15 cellular contexts compared by ENCODE assay signal in genomic region chr16:67441907-67442306, GRCh38. TPM values are rescaled to one million over a fixed set of nuclear protein-coding genes. Genes with fewer than 3 reads are reported as not detected.
DNase-seq lines count a peak whose midpoint lies in the region; ATAC-seq and TF ChIP-seq lines count a peak whose summit lies in the region.
"Had no signal": no experiment of that assay in that cellular context is flagged by ENCODE, and none has a peak within 500 bp of the region (broad histone marks: within the 10 kb centered on the region; RNA-seq: fewer than 3 reads in every experiment).

No MANE protein-coding gene starts in this region.

- no peak overlapping the region for H2BK5ac ChIP-seq in neuronal stem cell (ENCODE audit: low read length)

- H3K4me3 ChIP-seq in right atrium auricular region = no peak overlapping the region
- no peak overlapping the region for H3K4me3 ChIP-seq in heart left ventricle
- H3K4me3 ChIP-seq in neuronal stem cell (ENCODE audit: low read length in 2 of 2) = no peak overlapping the region
- H3K4me3 ChIP-seq in effector memory CD4-positive, alpha-beta T cell (ENCODE audit: insufficient read depth, low read depth, low read length, poor library complexity, severe bottlenecking) = no peak overlapping the region

- H3K4me2 ChIP-seq in neuronal stem cell (ENCODE audit: insufficient read depth, low read length, poor library complexity, severe bottlenecking) = no peak overlapping the region

- H2BK15ac ChIP-seq in neuronal stem cell (ENCODE audit: low read length) = no peak overlapping the region

- no peak for TF ChIP-seq POLR2A in heart left ventricle (IDR thresholded peaks at IDR 0.05)

- peaks cover 0 to 61% of the 10 kb centered on the region in 2 donors for H3K4me1 ChIP-seq in right atrium auricular region
- peaks cover 11 to 64% (median 53%) of the 10 kb centered on the region in 12 donors for H3K4me1 ChIP-seq in heart left ventricle
- H3K4me1 ChIP-seq in neuronal stem cell (ENCODE audit: control insufficient read depth in 2 of 2, insufficient read depth in 1 of 2, low read depth in 1 of 2, low read length in 2 of 2) = peaks cover 0 to 13% of the 10 kb centered on the region in 2 donors
- H3K4me1 ChIP-seq in effector memory CD4-positive, alpha-beta T cell (ENCODE audit: control insufficient read depth, insufficient read depth, low read length, poor library complexity, severe bottlenecking) = no peaks in the 10 kb centered on the region

- peak overlapping the region; percentile 68 for H3K18ac ChIP-seq in neuronal stem cell (ENCODE audit: low read length)

- H3K27me3 ChIP-seq in right atrium auricular region (no peaks in the 10 kb centered on the region), heart left ventricle (no peaks in the 10 kb centered on the region), neuronal stem cell (ENCODE audit: control insufficient read depth in 3 of 3, insufficient read depth in 3 of 3, low read depth in 1 of 3, low read length in 3 of 3) (no peaks in the 10 kb centered on the region)
- no peaks in the 10 kb centered on the region for H3K27me3 ChIP-seq in effector memory CD4-positive, alpha-beta T cell (replicated peaks; ENCODE audit: control insufficient read depth, insufficient read depth, low read length, poor library complexity, severe bottlenecking)

- no peak overlapping the region for H2AFZ ChIP-seq in neuronal stem cell (ENCODE audit: low read length)

- peaks cover 14% of the 10 kb centered on the region for H3K36me3 ChIP-seq in right atrium auricular region
- peaks cover 0 to 87% (median 28%) of the 10 kb centered on the region in 9 donors for H3K36me3 ChIP-seq in heart left ventricle
- peaks cover 8 to 40% of the 10 kb centered on the region in 2 donors for H3K36me3 ChIP-seq in neuronal stem cell (replicated peaks in 1 of 2; ENCODE audit: control insufficient read depth in 2 of 2, insufficient read depth in 2 of 2, low read length in 2 of 2)
- H3K36me3 ChIP-seq in effector memory CD4-positive, alpha-beta T cell (ENCODE audit: control insufficient read depth, insufficient read depth, low read length) = peaks cover 56% of the 10 kb centered on the region

- ATAC-seq in Right ventricle myocardium superior (ENCODE audit: poor library complexity) = peak; percentile 48
- ATAC-seq in heart left ventricle = peak in 3 of 4 donors; percentile 19 to 50 (median 40)
- ATAC-seq in GM19397 (IDR thresholded peaks at IDR 0.05; ENCODE audit: unreplicated experiment) = no peak
- ATAC-seq: activated CD8-positive, alpha-beta T cell treated with anti-CD3 and anti-CD28 coated beads, Interleukin-2, amount 10 ng/mL, durations not matched to agents 7 days and 5 days had no signal

- WGBS in heart left ventricle, 4 donors = 41 to 55% (median 49%) methylated on average over 5 of the region's 5 CpGs
- WGBS in neuronal stem cell (ENCODE audit: extremely low coverage in 2 of 2, insufficient read length in 2 of 2, insufficient replicate concordance in 1 of 2), 2 donors = no CpG with 5 or more reads among the region's 5 CpGs

- H3K9ac ChIP-seq in neuronal stem cell (ENCODE audit: low read depth, low read length, poor library complexity) = peak overlapping the region; percentile 71

- DNase-seq in Right ventricle myocardium superior (peak; percentile 71), right atrium auricular region (ENCODE audit: low spot score) (no peak), heart left ventricle (peak in 1 of 5 donors; percentile 77), neuronal stem cell (ENCODE audit: low spot score) (no peak), T-helper 9 cell (no peak), SHP77 (lab: John Stamatoyannopoulos, UW) (no peak)
- no peak for DNase-seq in effector memory CD4-positive, alpha-beta T cell
- DNase-seq: activated CD8-positive, alpha-beta T cell treated with anti-CD3 and anti-CD28 coated beads, Interleukin-2, amount 10 ng/mL, durations not matched to agents 7 days and 5 days; activated effector memory CD4-positive, alpha-beta T cell treated with anti-CD3 and anti-CD28 coated beads, Interleukin-2, amount 50 U/mL, for 16 hours; trophoblast cell had no signal

- no peak overlapping the region for H4K91ac ChIP-seq in neuronal stem cell (ENCODE audit: low read depth, low read length, poor library complexity)

- H3K4ac ChIP-seq in neuronal stem cell (ENCODE audit: low read length) = no peak overlapping the region

- H3K9me3 ChIP-seq in right atrium auricular region = no peaks in the 10 kb centered on the region
- H3K9me3 ChIP-seq in heart left ventricle = no peaks in the 10 kb centered on the region
- no peaks in the 10 kb centered on the region for H3K9me3 ChIP-seq in neuronal stem cell (replicated peaks in 1 of 2; ENCODE audit: control insufficient read depth in 2 of 2, insufficient read depth in 1 of 2, low read depth in 1 of 2, low read length in 2 of 2)
- no peaks in the 10 kb centered on the region for H3K9me3 ChIP-seq in effector memory CD4-positive, alpha-beta T cell (ENCODE audit: control insufficient read depth, low read length)

- H3K27ac ChIP-seq in right atrium auricular region (no peak overlapping the region), heart left ventricle (peak overlapping the region in 7 of 12 donors; percentile 21 to 73 (median 55)), neuronal stem cell (replicated peaks; ENCODE audit: low read length) (peak overlapping the region; percentile 45)
- H3K27ac ChIP-seq in effector memory CD4-positive, alpha-beta T cell (ENCODE audit: insufficient read depth, low read length, poor library complexity, severe bottlenecking) = no peak overlapping the region

- H3K23ac ChIP-seq in neuronal stem cell (ENCODE audit: low read depth, low read length, poor library complexity) = no peak overlapping the region

- no peak overlapping the region for H2BK120ac ChIP-seq in neuronal stem cell (ENCODE audit: low read depth, low read length)

- no peak overlapping the region for H2AK5ac ChIP-seq in neuronal stem cell (ENCODE audit: low read depth, low read length)

- intact Hi-C loops in Right ventricle myocardium superior (cut with DNase I) = no loop called here
- intact Hi-C loops in heart left ventricle (cut with DNase I) = no loop called here

- TF ChIP-seq CTCF in right atrium auricular region (IDR thresholded peaks at IDR 0.05) (no peak), heart left ventricle (IDR thresholded peaks at IDR 0.05) (no peak)

- peak overlapping the region; percentile 82 for H2BK12ac ChIP-seq in neuronal stem cell (ENCODE audit: low read length)

- H3K79me1 ChIP-seq in neuronal stem cell (ENCODE audit: low read depth, low read length) = peaks cover 1% of the 10 kb centered on the region

- H4K8ac ChIP-seq in neuronal stem cell (ENCODE audit: low read depth, low read length) = no peak overlapping the region

- no peak overlapping the region for H3K14ac ChIP-seq in neuronal stem cell (ENCODE audit: low read length)

RNA-seq across cellular contexts. Expression of gene HSD11B2, which starts 11.0 kb away (rescaled TPM):
- total RNA-seq in Right ventricle myocardium superior (0.89 TPM), right atrium auricular region (not detected), heart left ventricle (under 1 TPM in 8 of 9 donors, not detected in 1; 0.32 to 1.00 (median 0.59) TPM)
- polyA plus RNA-seq in heart left ventricle = under 1 TPM; 0.15 to 0.26 TPM
- polyA plus RNA-seq in neuronal stem cell (2013, experiment 1 of 2) = 1.1 TPM
- polyA plus RNA-seq in neuronal stem cell (2013, experiment 2 of 2) = 0.78 TPM
- total RNA-seq: activated CD8-positive, alpha-beta T cell treated with anti-CD3 and anti-CD28 coated beads, Interleukin-2, amount 10 ng/mL, durations not matched to agents 7 days and 5 days; endothelial cell of umbilical vein; glomerular endothelial cell had no signal

RNA-seq across cellular contexts. Expression of gene ZDHHC1, which starts 25.6 kb away (rescaled TPM):
- 3.4 TPM for total RNA-seq in Right ventricle myocardium superior
- total RNA-seq in right atrium auricular region = 10 to 100 TPM in 1 of 2 donors, 1 to 10 TPM in 1; 8.9 to 11.8 TPM
- total RNA-seq in heart left ventricle = 10 to 100 TPM in 1 of 9 donors, 1 to 10 TPM in 8; 3.5 to 11.6 (median 5.4) TPM
- polyA plus RNA-seq in heart left ventricle = 1 to 10 TPM; 2.7 to 5.1 TPM
- polyA plus RNA-seq in neuronal stem cell (2013, experiment 1 of 2) = 4.1 TPM
- 4.7 TPM for polyA plus RNA-seq in neuronal stem cell (2013, experiment 2 of 2)

RNA-seq across cellular contexts. Expression of gene ATP6V0D1, which starts 39.0 kb away (rescaled TPM):
- total RNA-seq in Right ventricle myocardium superior (59.9 TPM), right atrium auricular region (10 to 100 TPM; 79.7 to 95.7 TPM), heart left ventricle (100 to 1,000 TPM in 3 of 9 donors, 10 to 100 TPM in 6; 52.7 to 141 (median 68.5) TPM)
- polyA plus RNA-seq in heart left ventricle = 100 to 1,000 TPM in 1 of 2 donors, 10 to 100 TPM in 1; 18.6 to 104 TPM
- 20.8 TPM for polyA plus RNA-seq in neuronal stem cell (2013, experiment 1 of 2)
- polyA plus RNA-seq in neuronal stem cell (2013, experiment 2 of 2) = 20.9 TPM

RNA-seq across cellular contexts. Expression of gene AGRP, which starts 41.4 kb away (rescaled TPM):
- not detected for total RNA-seq in Right ventricle myocardium superior
- not detected for total RNA-seq in right atrium auricular region
- total RNA-seq in heart left ventricle = not detected
- not detected for polyA plus RNA-seq in heart left ventricle
- not detected for polyA plus RNA-seq in neuronal stem cell (2013, experiment 1 of 2)
- polyA plus RNA-seq in neuronal stem cell (2013, experiment 2 of 2) = not detected
- total RNA-seq: activated CD8-positive, alpha-beta T cell treated with anti-CD3 and anti-CD28 coated beads, Interleukin-2, amount 10 ng/mL, durations not matched to agents 7 days and 5 days; bronchial epithelial cell; endothelial cell of umbilical vein; glomerular endothelial cell; kidney epithelial cell had no signal
- polyA plus RNA-seq: endothelial cell of umbilical vein had no signal

RNA-seq across cellular contexts. Expression of gene TPPP3, which starts 48.6 kb away (rescaled TPM):
- total RNA-seq in Right ventricle myocardium superior (8.9 TPM), right atrium auricular region (10 to 100 TPM; 24.1 to 56.4 TPM), heart left ventricle (10 to 100 TPM in 5 of 9 donors, 1 to 10 TPM in 4; 7.0 to 17.0 (median 10.2) TPM)
- 10 to 100 TPM; 13.4 to 20.1 TPM for polyA plus RNA-seq in heart left ventricle
- polyA plus RNA-seq in neuronal stem cell (2013, experiment 1 of 2) = 20.8 TPM
- polyA plus RNA-seq in neuronal stem cell (2013, experiment 2 of 2) = 19.8 TPM
- total RNA-seq: activated CD8-positive, alpha-beta T cell treated with anti-CD3 and anti-CD28 coated beads, Interleukin-2, amount 10 ng/mL, durations not matched to agents 7 days and 5 days; bronchial epithelial cell had no signal

Comparison
In these comparisons a context has a peak if more than half of its experiments do, and no peak if none do; other contexts are left out.
1. H3K27ac ChIP-seq: peak in heart left ventricle (7 of 12) and neuronal stem cell (single experiment); none in right atrium auricular region (0 of 2) and effector memory CD4-positive, alpha-beta T cell (single experiment).